18 cellular contexts compared by ENCODE assay signal in genomic region chr5:1057485-1057825, GRCh38. TPM values are rescaled to one million over a fixed set of nuclear protein-coding genes. Genes with fewer than 3 reads are reported as not detected.
DNase-seq lines count a peak whose midpoint lies in the region; ATAC-seq and TF ChIP-seq lines count a peak whose summit lies in the region.
"Had no signal": no experiment of that assay in that cellular context is flagged by ENCODE, and none has a peak within 500 bp of the region (broad histone marks: within the 10 kb centered on the region; RNA-seq: fewer than 3 reads in every experiment).

No MANE protein-coding gene starts in this region.

- DNase-seq in left ventricle myocardium superior: peak; percentile 35
- DNase-seq in right atrium auricular region (ENCODE audit: low spot score): no peak
- DNase-seq in GM23338 (ENCODE audit: low spot score): peak; percentile 2
- no peak for DNase-seq in RWPE1 (ENCODE audit: low spot score)
- DNase-seq in osteoblast (ENCODE audit: insufficient read length, low spot score, missing footprints): peak; percentile 75
- DNase-seq in superior temporal gyrus (ENCODE audit: extremely low spot score): no peak
- no peak for DNase-seq in stomach
- DNase-seq: BE2C; CD4-positive, alpha-beta memory T cell; DMS153; DMS79 treated with DMSO at 0.1 percent for 48 hours; EL; GM23248; H9 had no signal

- peaks cover 2% of the 10 kb centered on the region for H3K27me3 Mint-ChIP-seq in GM23338 (ENCODE audit: insufficient read depth, low read depth, poor library complexity)
- H3K27me3 Mint-ChIP-seq: CD4-positive, alpha-beta memory T cell had no signal

- H3K27ac ChIP-seq in right atrium auricular region (no peak overlapping the region), GM23338 (ENCODE audit: low read depth) (no peak overlapping the region), RWPE1 (peak overlapping the region; percentile 30; the same call in 1 of the 2 replicates), osteoblast (ENCODE audit: low read depth, low read length) (no peak overlapping the region), stomach (no peak overlapping the region)
- H3K27ac ChIP-seq: A549, C4-2B, GM23248 had no signal

- H3K9me3 Mint-ChIP-seq in GM23338: no peaks in the 10 kb centered on the region
- H3K9me3 Mint-ChIP-seq: H9 had no signal

- no peaks in the 10 kb centered on the region for H3K9me2 ChIP-seq in GM23338 (ENCODE audit: insufficient read depth)

- ATAC-seq in left ventricle myocardium superior (no peak), GM23338 (no peak)
- ATAC-seq: A549 had no signal

- H3F3A ChIP-seq in GM23338 (replicated peaks; ENCODE audit: low read depth): no peaks in the 10 kb centered on the region

- peaks cover 64% of the 10 kb centered on the region for H3K36me3 ChIP-seq in right atrium auricular region
- H3K36me3 ChIP-seq in GM23338 (ENCODE audit: insufficient read depth): no peaks in the 10 kb centered on the region
- no peaks in the 10 kb centered on the region for H3K36me3 ChIP-seq in osteoblast (ENCODE audit: insufficient read depth, low read length)
- H3K36me3 ChIP-seq in stomach: peaks cover 57 to 97% (median 95%) of the 10 kb centered on the region in 4 donors
- H3K36me3 ChIP-seq: BE2C had no signal

- H3K4me2 ChIP-seq in GM23338 (no peak overlapping the region), osteoblast (ENCODE audit: insufficient read depth, low read length) (no peak overlapping the region)
- H3K4me2 ChIP-seq: A549 had no signal

- POLR2A ChIA-PET in RWPE1 (lab: Yijun Ruan, JAX; ENCODE audit: low non-redundant PET): no interaction called here

- TF ChIP-seq CTCF in right atrium auricular region (IDR thresholded peaks at IDR 0.05) (no peak), GM23338 (conservative IDR thresholded peaks at IDR 0.05; ENCODE audit: low read depth in 2 of 2) (no peak), RWPE1 (conservative IDR thresholded peaks at IDR 0.05; ENCODE audit: low read depth) (no peak), osteoblast (IDR thresholded peaks at IDR 0.05; ENCODE audit: extremely low read depth, low read depth, low read length) (no peak), stomach (IDR thresholded peaks at IDR 0.05) (no peak)

- H4K20me1 ChIP-seq in GM23338 (replicated peaks; ENCODE audit: insufficient read depth) (no peaks in the 10 kb centered on the region; the same call in 1 of the 2 replicates), osteoblast (ENCODE audit: insufficient read depth, low read length) (no peaks in the 10 kb centered on the region)

- H3K27ac Mint-ChIP-seq in GM23338: no peak overlapping the region
- H3K27ac Mint-ChIP-seq: CD4-positive, alpha-beta memory T cell had no signal

- H3K4me1 Mint-ChIP-seq in GM23338: no peaks in the 10 kb centered on the region
- H3K4me1 Mint-ChIP-seq: CD4-positive, alpha-beta memory T cell; H9 had no signal

- H3K4me3 Mint-ChIP-seq in GM23338: no peak overlapping the region
- H3K4me3 Mint-ChIP-seq: CD4-positive, alpha-beta memory T cell; H9 had no signal

- peaks cover 19% of the 10 kb centered on the region for H3K36me3 Mint-ChIP-seq in GM23338 (ENCODE audit: low read depth)

- TF ChIP-seq EP300 in stomach (IDR thresholded peaks at IDR 0.05): no peak

- TF ChIP-seq POLR2A in stomach (IDR thresholded peaks at IDR 0.05): no peak

- CTCF ChIA-PET in RWPE1 (lab: Yijun Ruan, JAX): interaction anchor here (0.5 kb wide), 1 partner anchor 80 kb away, joined by 5 read pairs; no protein-coding TSS in a partner anchor

- H3K9me3 ChIP-seq in right atrium auricular region (no peaks in the 10 kb centered on the region), osteoblast (ENCODE audit: low read depth, low read length) (no peaks in the 10 kb centered on the region), stomach (no peaks in the 10 kb centered on the region)
- H3K9me3 ChIP-seq: A549, BE2C had no signal

- no peaks in the 10 kb centered on the region for H3K79me2 ChIP-seq in GM23338 (replicated peaks; ENCODE audit: insufficient read depth)
- no peaks in the 10 kb centered on the region for H3K79me2 ChIP-seq in osteoblast (ENCODE audit: insufficient read depth, low read length)

- H2AFZ ChIP-seq in GM23338 (no peak overlapping the region), osteoblast (ENCODE audit: low read length) (no peak overlapping the region)
- H2AFZ ChIP-seq: GM23248 had no signal

- intact Hi-C loops in left ventricle myocardium superior (cut with micrococcal nuclease) (no loop called here), stomach (cut with DNase I; ENCODE audit: low total_unique reads) (no loop called here)

- no peaks in the 10 kb centered on the region for H3K27me3 ChIP-seq in right atrium auricular region
- no peaks in the 10 kb centered on the region for H3K27me3 ChIP-seq in GM23338 (ENCODE audit: insufficient read depth)
- no peaks in the 10 kb centered on the region for H3K27me3 ChIP-seq in osteoblast (ENCODE audit: insufficient read depth, low read length)
- H3K27me3 ChIP-seq in stomach: no peaks in the 10 kb centered on the region
- H3K27me3 ChIP-seq: BE2C had no signal

- H3K4me3 ChIP-seq in right atrium auricular region (no peak overlapping the region), GM23338 (no peak overlapping the region), osteoblast (ENCODE audit: insufficient read depth, low read length) (no peak overlapping the region), stomach (no peak overlapping the region)
- H3K4me3 ChIP-seq: A549, GM23248 had no signal

- WGBS in stomach, 5 donors: 91 to 93% (median 92%) methylated on average over 14 to 22 of the region's 22 CpGs

- no peaks in the 10 kb centered on the region for H3K4me1 ChIP-seq in right atrium auricular region
- H3K4me1 ChIP-seq in GM23338 (ENCODE audit: insufficient read depth): no peaks in the 10 kb centered on the region
- no peaks in the 10 kb centered on the region for H3K4me1 ChIP-seq in osteoblast (ENCODE audit: insufficient read depth, low read length)
- no peaks in the 10 kb centered on the region for H3K4me1 ChIP-seq in stomach
- H3K4me1 ChIP-seq: A549, BE2C had no signal

TF ChIP-seq in GM23338, 12 proteins besides CTCF, POLR2A, EP300 and RAD21 (continues in another document):
- no peak for TF ChIP-seq ZNF114 (CRISPR knock-in tag; IDR thresholded peaks at IDR 0.05)
- TF ChIP-seq REST (IDR thresholded peaks at IDR 0.05; ENCODE audit: unreplicated experiment): no peak
- TF ChIP-seq POLR2AphosphoS5 (IDR thresholded peaks at IDR 0.05; ENCODE audit: low read depth): no peak
- TF ChIP-seq EZH2 (IDR thresholded peaks at IDR 0.05; ENCODE audit: low read depth, unreplicated experiment): no peak

RNA-seq across cellular contexts. Expression of gene NKD2, which starts 48.9 kb away (rescaled TPM):
- 3.4 TPM for total RNA-seq in left ventricle myocardium superior
- 1 to 10 TPM; 2.4 to 2.8 TPM for total RNA-seq in right atrium auricular region
- total RNA-seq in GM23338 (2014; rRNA removed; shearing (Covaris generic)): 7.3 and 9.0 TPM in 2 replicates
- 10.0 and 11.9 TPM in 2 replicates for polyA plus RNA-seq in GM23338 (2016; fragmentation: Nextera tagmentation; extraction: Ambion mirVana)
- under 0.01 TPM in 1 of 2 replicates, not detected in the other for total RNA-seq in osteoblast
- total RNA-seq in stomach: 10 to 100 TPM in 1 of 5 donors, 1 to 10 TPM in 2, not detected in 2; 1.8 to 13.6 (median 4.4) TPM
- 10 to 100 TPM in 2 of 3 donors, 1 to 10 TPM in 1; 5.3 to 12.8 (median 10.5) TPM for polyA plus RNA-seq in stomach
- total RNA-seq: CD4-positive, alpha-beta memory T cell; GM23248; HT1080 had no signal
- polyA plus RNA-seq: AG04450; CD4-positive, alpha-beta memory T cell; GM23248 had no signal

RNA-seq across cellular contexts. Expression of gene SLC12A7, which starts 54.4 kb away (rescaled TPM):
- total RNA-seq in left ventricle myocardium superior (230 TPM), right atrium auricular region (10 to 100 TPM; 28.5 to 42.3 TPM), osteoblast (6.9 and 8.0 TPM in 2 replicates), stomach (100 to 1,000 TPM in 3 of 5 donors, 10 to 100 TPM in 2; 23.9 to 346 (median 126) TPM)
- 32.2 TPM in 2 replicates for total RNA-seq in GM23338 (2014; rRNA removed; shearing (Covaris generic))
- polyA plus RNA-seq in GM23338 (2016; fragmentation: Nextera tagmentation; extraction: Ambion mirVana) (7.4 TPM in 2 replicates), stomach (10 to 100 TPM in 2 of 3 donors, 1 to 10 TPM in 1; 4.7 to 12.4 (median 10.3) TPM)

Comparison
In these comparisons a context has a peak if more than half of its experiments do, and no peak if none do; other contexts are left out.
1. DNase-seq: peak in left ventricle myocardium superior (single experiment), GM23338 (single experiment) and osteoblast (single experiment); none in right atrium auricular region (single experiment), RWPE1 (single experiment), superior temporal gyrus (single experiment) and stomach (single experiment).